ENCODE assay signal across 1 cellular context in the genomic region with DNA sequence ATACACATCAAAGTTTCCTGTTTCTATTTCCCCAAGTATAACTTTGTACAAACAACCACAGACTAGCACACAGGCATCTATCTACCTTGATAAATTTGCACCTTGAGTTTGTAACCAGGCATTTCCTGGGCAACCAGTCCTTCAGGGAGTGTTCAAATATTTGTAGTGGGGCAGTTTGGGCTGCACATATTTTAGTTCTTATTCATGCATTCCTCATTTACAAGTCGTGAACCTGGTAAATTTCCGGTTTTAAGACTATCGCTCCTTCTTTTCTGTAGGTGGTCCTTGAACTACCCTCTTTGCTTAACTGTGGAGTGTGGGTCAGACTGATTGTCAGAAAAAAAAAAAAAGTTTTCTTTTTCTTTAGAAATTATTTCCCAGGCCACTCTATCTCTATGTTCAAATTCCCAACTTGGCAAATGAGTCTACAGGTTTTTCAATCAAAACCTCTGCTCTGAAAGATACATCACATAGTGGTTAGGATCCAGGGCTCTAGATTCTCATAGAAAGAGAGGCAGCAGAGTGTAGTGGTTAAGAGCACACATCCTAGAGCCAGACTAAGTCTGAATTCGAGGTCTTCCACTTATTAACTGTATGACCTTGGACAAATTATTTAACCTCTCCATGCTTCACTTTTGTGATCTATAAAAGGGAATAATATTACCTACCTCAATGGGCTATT.
TF ChIP-seq lines count a peak whose summit lies in the region.

No MANE protein-coding gene starts in this region.

TF ChIP-seq in HepG2, 621 proteins besides CTCF, POLR2A, EP300 and RAD21 (continued from another document and continues in another):
- TF ChIP-seq, protein P1, sequence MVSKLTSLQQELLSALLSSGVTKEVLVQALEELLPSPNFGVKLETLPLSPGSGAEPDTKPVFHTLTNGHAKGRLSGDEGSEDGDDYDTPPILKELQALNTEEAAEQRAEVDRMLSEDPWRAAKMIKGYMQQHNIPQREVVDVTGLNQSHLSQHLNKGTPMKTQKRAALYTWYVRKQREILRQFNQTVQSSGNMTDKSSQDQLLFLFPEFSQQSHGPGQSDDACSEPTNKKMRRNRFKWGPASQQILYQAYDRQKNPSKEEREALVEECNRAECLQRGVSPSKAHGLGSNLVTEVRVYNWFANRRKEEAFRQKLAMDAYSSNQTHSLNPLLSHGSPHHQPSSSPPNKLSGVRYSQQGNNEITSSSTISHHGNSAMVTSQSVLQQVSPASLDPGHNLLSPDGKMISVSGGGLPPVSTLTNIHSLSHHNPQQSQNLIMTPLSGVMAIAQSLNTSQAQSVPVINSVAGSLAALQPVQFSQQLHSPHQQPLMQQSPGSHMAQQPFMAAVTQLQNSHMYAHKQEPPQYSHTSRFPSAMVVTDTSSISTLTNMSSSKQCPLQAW (CRISPR knock-in tag; IDR thresholded peaks at IDR 0.05): peak; percentile 40; the same call in 1 of the 2 replicates
- TF ChIP-seq TSC22D2 (CRISPR knock-in tag; IDR thresholded peaks at IDR 0.05; ENCODE audit: borderline replicate concordance): no peak
- TF ChIP-seq, protein P2, sequence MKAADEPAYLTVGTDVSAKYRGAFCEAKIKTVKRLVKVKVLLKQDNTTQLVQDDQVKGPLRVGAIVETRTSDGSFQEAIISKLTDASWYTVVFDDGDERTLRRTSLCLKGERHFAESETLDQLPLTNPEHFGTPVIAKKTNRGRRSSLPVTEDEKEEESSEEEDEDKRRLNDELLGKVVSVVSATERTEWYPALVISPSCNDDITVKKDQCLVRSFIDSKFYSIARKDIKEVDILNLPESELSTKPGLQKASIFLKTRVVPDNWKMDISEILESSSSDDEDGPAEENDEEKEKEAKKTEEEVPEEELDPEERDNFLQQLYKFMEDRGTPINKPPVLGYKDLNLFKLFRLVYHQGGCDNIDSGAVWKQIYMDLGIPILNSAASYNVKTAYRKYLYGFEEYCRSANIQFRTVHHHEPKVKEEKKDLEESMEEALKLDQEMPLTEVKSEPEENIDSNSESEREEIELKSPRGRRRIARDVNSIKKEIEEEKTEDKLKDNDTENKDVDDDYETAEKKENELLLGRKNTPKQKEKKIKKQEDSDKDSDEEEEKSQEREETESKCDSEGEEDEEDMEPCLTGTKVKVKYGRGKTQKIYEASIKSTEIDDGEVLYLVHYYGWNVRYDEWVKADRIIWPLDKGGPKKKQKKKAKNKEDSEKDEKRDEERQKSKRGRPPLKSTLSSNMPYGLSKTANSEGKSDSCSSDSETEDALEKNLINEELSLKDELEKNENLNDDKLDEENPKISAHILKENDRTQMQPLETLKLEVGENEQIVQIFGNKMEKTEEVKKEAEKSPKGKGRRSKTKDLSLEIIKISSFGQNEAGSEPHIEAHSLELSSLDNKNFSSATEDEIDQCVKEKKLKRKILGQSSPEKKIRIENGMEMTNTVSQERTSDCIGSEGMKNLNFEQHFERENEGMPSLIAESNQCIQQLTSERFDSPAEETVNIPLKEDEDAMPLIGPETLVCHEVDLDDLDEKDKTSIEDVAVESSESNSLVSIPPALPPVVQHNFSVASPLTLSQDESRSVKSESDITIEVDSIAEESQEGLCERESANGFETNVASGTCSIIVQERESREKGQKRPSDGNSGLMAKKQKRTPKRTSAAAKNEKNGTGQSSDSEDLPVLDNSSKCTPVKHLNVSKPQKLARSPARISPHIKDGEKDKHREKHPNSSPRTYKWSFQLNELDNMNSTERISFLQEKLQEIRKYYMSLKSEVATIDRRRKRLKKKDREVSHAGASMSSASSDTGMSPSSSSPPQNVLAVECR (CRISPR knock-in tag; IDR thresholded peaks at IDR 0.05; ENCODE audit: borderline replicate concordance): no peak
- TF ChIP-seq GABPA (IDR thresholded peaks at IDR 0.05; ENCODE audit: low read depth, low read length): no peak
- TF ChIP-seq GABPA (CRISPR knock-in tag; IDR thresholded peaks at IDR 0.05; ENCODE audit: low read depth): peak; percentile 51; the same call in 1 of the 2 replicates
- TF ChIP-seq ZNF251 (CRISPR knock-in tag; IDR thresholded peaks at IDR 0.05): no peak
- peak; percentile 52; the same call in 1 of the 2 replicates for TF ChIP-seq MED13 (CRISPR knock-in tag; IDR thresholded peaks at IDR 0.05)
- no peak for TF ChIP-seq ZNF451 (CRISPR knock-in tag; IDR thresholded peaks at IDR 0.05)
- TF ChIP-seq ZNF607 (CRISPR knock-in tag; IDR thresholded peaks at IDR 0.05; ENCODE audit: borderline replicate concordance): no peak
- TF ChIP-seq PAX8 (CRISPR knock-in tag; IDR thresholded peaks at IDR 0.05; ENCODE audit: borderline replicate concordance): no peak
- peak; percentile 50 for TF ChIP-seq TCF7 (IDR thresholded peaks at IDR 0.05; ENCODE audit: low read depth)
- TF ChIP-seq POLR2AphosphoS2 (IDR thresholded peaks at IDR 0.05; ENCODE audit: low read depth, low read length): no peak
- TF ChIP-seq, protein P3, sequence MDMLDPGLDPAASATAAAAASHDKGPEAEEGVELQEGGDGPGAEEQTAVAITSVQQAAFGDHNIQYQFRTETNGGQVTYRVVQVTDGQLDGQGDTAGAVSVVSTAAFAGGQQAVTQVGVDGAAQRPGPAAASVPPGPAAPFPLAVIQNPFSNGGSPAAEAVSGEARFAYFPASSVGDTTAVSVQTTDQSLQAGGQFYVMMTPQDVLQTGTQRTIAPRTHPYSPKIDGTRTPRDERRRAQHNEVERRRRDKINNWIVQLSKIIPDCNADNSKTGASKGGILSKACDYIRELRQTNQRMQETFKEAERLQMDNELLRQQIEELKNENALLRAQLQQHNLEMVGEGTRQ (IDR thresholded peaks at IDR 0.05; ENCODE audit: low read depth, low read length): no peak
- TF ChIP-seq, protein P3 (CRISPR knock-in tag; IDR thresholded peaks at IDR 0.05; ENCODE audit: borderline replicate concordance): no peak
- TF ChIP-seq MIXL1 (CRISPR knock-in tag; IDR thresholded peaks at IDR 0.05): peak; percentile 63; the same call in 1 of the 2 replicates
- peak; percentile 96 for TF ChIP-seq FOSL2 (CRISPR knock-in tag; IDR thresholded peaks at IDR 0.05)
- TF ChIP-seq, protein P4, sequence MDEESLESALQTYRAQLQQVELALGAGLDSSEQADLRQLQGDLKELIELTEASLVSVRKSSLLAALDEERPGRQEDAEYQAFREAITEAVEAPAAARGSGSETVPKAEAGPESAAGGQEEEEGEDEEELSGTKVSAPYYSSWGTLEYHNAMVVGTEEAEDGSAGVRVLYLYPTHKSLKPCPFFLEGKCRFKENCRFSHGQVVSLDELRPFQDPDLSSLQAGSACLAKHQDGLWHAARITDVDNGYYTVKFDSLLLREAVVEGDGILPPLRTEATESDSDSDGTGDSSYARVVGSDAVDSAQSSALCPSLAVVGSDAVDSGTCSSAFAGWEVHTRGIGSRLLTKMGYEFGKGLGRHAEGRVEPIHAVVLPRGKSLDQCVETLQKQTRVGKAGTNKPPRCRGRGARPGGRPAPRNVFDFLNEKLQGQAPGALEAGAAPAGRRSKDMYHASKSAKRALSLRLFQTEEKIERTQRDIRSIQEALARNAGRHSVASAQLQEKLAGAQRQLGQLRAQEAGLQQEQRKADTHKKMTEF (CRISPR knock-in tag; IDR thresholded peaks at IDR 0.05): peak; percentile 59; the same call in 1 of the 2 replicates
- TF ChIP-seq ZNF33A (CRISPR knock-in tag; IDR thresholded peaks at IDR 0.05; ENCODE audit: borderline replicate concordance): no peak
- TF ChIP-seq ZMYM4 (CRISPR knock-in tag; IDR thresholded peaks at IDR 0.05): peak; percentile 42; the same call in 1 of the 2 replicates
- peak; percentile 82; the same call in 1 of the 2 replicates for TF ChIP-seq FOXJ3 (CRISPR knock-in tag; IDR thresholded peaks at IDR 0.05; ENCODE audit: borderline replicate concordance)
- peak; percentile 54; the same call in 1 of the 2 replicates for TF ChIP-seq PPARG (CRISPR knock-in tag; conservative IDR thresholded peaks at IDR 0.05)
- TF ChIP-seq, protein P5, sequence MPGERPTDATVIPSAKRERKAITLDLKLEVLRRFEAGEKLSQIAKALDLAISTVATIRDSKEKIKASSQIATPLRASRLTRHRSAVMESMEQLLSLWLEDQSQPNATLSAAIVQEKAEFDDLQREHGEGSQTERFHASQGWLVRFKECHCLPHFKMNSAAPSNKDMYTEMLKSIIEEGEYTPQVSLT (CRISPR knock-in tag; IDR thresholded peaks at IDR 0.05; ENCODE audit: borderline replicate concordance, low read depth): no peak
- TF ChIP-seq MAFG (CRISPR knock-in tag; IDR thresholded peaks at IDR 0.05): no peak
- TF ChIP-seq, protein P6, sequence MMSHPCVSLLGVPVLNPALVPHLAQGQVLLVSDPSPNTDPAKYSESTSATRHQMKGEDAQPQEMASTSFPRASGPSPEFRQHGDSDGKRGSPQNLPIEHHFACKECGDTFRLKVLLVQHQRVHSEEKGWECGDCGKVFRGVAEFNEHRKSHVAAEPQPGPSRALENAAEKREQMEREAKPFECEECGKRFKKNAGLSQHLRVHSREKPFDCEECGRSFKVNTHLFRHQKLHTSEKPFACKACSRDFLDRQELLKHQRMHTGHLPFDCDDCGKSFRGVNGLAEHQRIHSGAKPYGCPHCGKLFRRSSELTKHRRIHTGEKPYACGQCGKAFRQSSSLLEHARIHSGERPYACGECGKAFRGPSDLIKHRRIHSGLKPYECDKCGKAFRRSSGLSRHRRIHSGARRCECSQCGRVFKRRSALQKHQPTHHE (CRISPR knock-in tag; IDR thresholded peaks at IDR 0.05; ENCODE audit: borderline replicate concordance): 0 out of 2 replicates have a peak, but pooled peaks have one; percentile 46
- no peak for TF ChIP-seq HNRNPH1 (optimal IDR thresholded peaks at IDR 0.05; ENCODE audit: low read depth, low read length)
- no peak for TF ChIP-seq MEIS2 (CRISPR knock-in tag; IDR thresholded peaks at IDR 0.05)
- TF ChIP-seq, protein P7, sequence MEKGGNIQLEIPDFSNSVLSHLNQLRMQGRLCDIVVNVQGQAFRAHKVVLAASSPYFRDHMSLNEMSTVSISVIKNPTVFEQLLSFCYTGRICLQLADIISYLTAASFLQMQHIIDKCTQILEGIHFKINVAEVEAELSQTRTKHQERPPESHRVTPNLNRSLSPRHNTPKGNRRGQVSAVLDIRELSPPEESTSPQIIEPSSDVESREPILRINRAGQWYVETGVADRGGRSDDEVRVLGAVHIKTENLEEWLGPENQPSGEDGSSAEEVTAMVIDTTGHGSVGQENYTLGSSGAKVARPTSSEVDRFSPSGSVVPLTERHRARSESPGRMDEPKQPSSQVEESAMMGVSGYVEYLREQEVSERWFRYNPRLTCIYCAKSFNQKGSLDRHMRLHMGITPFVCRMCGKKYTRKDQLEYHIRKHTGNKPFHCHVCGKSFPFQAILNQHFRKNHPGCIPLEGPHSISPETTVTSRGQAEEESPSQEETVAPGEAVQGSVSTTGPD (CRISPR knock-in tag; IDR thresholded peaks at IDR 0.05): no peak
- TF ChIP-seq ZSCAN30 (CRISPR knock-in tag; IDR thresholded peaks at IDR 0.05): no peak
- TF ChIP-seq, protein P8, sequence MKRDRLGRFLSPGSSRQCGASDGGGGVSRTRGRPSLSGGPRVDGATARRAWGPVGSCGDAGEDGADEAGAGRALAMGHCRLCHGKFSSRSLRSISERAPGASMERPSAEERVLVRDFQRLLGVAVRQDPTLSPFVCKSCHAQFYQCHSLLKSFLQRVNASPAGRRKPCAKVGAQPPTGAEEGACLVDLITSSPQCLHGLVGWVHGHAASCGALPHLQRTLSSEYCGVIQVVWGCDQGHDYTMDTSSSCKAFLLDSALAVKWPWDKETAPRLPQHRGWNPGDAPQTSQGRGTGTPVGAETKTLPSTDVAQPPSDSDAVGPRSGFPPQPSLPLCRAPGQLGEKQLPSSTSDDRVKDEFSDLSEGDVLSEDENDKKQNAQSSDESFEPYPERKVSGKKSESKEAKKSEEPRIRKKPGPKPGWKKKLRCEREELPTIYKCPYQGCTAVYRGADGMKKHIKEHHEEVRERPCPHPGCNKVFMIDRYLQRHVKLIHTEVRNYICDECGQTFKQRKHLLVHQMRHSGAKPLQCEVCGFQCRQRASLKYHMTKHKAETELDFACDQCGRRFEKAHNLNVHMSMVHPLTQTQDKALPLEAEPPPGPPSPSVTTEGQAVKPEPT (CRISPR knock-in tag; IDR thresholded peaks at IDR 0.05; ENCODE audit: low read depth): no peak
- TF ChIP-seq NFYC (CRISPR knock-in tag; IDR thresholded peaks at IDR 0.05): no peak
- TF ChIP-seq ZNF549 (CRISPR knock-in tag; IDR thresholded peaks at IDR 0.05): no peak
- TF ChIP-seq, protein P9, sequence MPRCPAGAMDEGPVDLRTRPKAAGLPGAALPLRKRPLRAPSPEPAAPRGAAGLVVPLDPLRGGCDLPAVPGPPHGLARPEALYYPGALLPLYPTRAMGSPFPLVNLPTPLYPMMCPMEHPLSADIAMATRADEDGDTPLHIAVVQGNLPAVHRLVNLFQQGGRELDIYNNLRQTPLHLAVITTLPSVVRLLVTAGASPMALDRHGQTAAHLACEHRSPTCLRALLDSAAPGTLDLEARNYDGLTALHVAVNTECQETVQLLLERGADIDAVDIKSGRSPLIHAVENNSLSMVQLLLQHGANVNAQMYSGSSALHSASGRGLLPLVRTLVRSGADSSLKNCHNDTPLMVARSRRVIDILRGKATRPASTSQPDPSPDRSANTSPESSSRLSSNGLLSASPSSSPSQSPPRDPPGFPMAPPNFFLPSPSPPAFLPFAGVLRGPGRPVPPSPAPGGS (CRISPR knock-in tag; IDR thresholded peaks at IDR 0.05): no peak
- TF ChIP-seq, protein P10, sequence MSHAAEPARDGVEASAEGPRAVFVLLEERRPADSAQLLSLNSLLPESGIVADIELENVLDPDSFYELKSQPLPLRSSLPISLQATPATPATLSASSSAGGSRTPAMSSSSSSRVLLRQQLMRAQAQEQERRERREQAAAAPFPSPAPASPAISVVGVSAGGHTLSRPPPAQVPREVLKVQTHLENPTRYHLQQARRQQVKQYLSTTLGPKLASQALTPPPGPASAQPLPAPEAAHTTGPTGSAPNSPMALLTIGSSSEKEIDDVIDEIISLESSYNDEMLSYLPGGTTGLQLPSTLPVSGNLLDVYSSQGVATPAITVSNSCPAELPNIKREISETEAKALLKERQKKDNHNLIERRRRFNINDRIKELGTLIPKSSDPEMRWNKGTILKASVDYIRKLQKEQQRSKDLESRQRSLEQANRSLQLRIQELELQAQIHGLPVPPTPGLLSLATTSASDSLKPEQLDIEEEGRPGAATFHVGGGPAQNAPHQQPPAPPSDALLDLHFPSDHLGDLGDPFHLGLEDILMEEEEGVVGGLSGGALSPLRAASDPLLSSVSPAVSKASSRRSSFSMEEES (CRISPR knock-in tag; IDR thresholded peaks at IDR 0.05): no peak
- TF ChIP-seq SMARCE1 (IDR thresholded peaks at IDR 0.05; ENCODE audit: borderline replicate concordance): no peak
